In genomic region chr2:242015366-242016065, GRCh38 we compare ENCODE assay signal across 17 cellular contexts.
"Had no signal": no experiment of that assay in that cellular context is flagged by ENCODE, and none has a peak within 500 bp of the region (broad histone marks: within the 10 kb centered on the region; RNA-seq: fewer than 3 reads in every experiment).

No MANE protein-coding gene starts in this region.

- H3K36me3 ChIP-seq: adrenal gland, neutrophil, pancreas, right lobe of liver, thyroid gland, uterus had no signal

- H3K4me1 ChIP-seq: adrenal gland, pancreas, right lobe of liver, thyroid gland, uterus had no signal

- H3K4me2 ChIP-seq: hepatocyte had no signal

- H3K4me3 ChIP-seq: adrenal gland, hepatocyte, lung, pancreas, right lobe of liver, thyroid gland, uterus had no signal

- H2AFZ ChIP-seq: hepatocyte had no signal

- DNase-seq: activated CD4-positive, alpha-beta T cell treated with anti-CD3 and anti-CD28 coated beads, Interleukin-2, amount 50 U/mL, for 4 hours; activated T-cell treated with anti-CD3 and anti-CD28 coated beads, Interleukin-2, amount 50 U/mL, for 24 hours; foreskin fibroblast; islet precursor cell; left colon; stimulated activated naive CD4-positive, alpha-beta T cell treated with Interleukin-2 at 50 U/mL for 16 hours; thyroid gland had no signal

- H3K9me3 ChIP-seq: adrenal gland, neutrophil, pancreas, right lobe of liver, thyroid gland, uterus had no signal

- H3K27me3 ChIP-seq: adrenal gland, hepatocyte, pancreas, right lobe of liver, thyroid gland, uterus had no signal

- H3K27ac ChIP-seq: adrenal gland, epithelial cell of prostate, hepatocyte, neutrophil, pancreas, right lobe of liver, thyroid gland, uterus had no signal

- ATAC-seq: activated naive CD4-positive, alpha-beta T cell treated with anti-CD3 and anti-CD28 coated beads, Interleukin-2, amount 50 U/mL, for 72 hours; left colon; natural killer cell treated with Interleukin-12 subunit alpha and Interleukin-12 subunit beta and Interleukin-15 and Interleukin-18, amount 100 ng/mL, for 72 hours; pancreas; right lobe of liver had no signal

- H3K79me2 ChIP-seq: hepatocyte had no signal
